Comparison of ENCODE assay signal across 25 cellular contexts in the genomic region with DNA sequence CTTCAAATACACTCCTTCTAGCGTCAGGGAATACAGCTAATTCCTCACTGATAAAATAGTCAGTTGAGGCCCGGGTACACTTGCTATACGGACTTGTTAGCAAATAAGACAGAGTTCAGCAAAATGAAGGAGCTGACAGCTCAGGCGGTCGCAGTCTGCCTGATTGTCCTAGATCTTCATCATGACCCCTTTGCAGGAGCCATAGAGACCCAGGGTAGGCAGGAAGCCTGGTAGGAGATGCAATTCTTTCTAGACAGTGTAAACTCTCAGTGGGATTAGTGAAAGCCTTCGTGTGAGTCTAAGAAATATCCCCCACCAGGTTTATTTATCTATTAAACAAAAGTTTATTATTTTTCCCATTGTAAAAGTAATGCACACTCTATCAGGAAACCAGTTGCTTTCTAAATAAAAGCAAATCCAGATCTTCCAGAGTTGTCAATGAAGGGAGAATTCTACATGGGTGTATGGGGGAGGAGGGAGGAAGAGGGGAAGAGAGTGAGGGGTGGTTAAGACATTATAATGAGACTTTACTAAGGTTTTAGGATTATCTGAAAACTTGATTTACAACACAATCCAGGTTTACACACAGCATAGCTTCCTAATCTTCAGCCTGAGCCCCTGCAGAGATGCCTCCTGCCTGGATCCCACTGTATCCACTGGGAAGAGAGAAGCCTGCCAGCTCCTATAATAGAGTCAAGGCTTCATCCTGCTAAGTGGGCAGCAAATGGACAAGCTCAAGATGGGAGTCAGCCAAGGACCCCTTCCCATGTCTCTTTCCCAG.
"Had no signal": no experiment of that assay in that cellular context is flagged by ENCODE, and none has a peak within 500 bp of the region (broad histone marks: within the 10 kb centered on the region; RNA-seq: fewer than 3 reads in every experiment).

No MANE protein-coding gene starts in this region.

- H3K27ac Mint-ChIP-seq: activated B cell treated with CpG ODN at 0.5 μM for 24 hours; activated CD4-positive, alpha-beta T cell treated with anti-CD3 and anti-CD28 coated beads for 36 hours; activated naive CD8-positive, alpha-beta T cell; activated T-cell treated with anti-CD3 and anti-CD28 coated beads, Interleukin-2, amount 50 U/mL, for 24 hours; activated T-helper 17 cell treated with anti-CD3 and anti-CD28 coated beads, Interleukin-2, amount 50 U/mL, for 72 hours; nephron; T-cell; T-helper 2 cell treated with Interferon-gamma antibody and Interleukin-4, amounts not matched to agents 5 μg/mL and 100 μg/mL, for 36 hours had no signal

- H3K36me3 Mint-ChIP-seq: activated naive CD8-positive, alpha-beta T cell; T-cell had no signal

- H3K27me3 Mint-ChIP-seq: activated CD4-positive, alpha-beta T cell treated with anti-CD3 and anti-CD28 coated beads for 36 hours; activated naive CD8-positive, alpha-beta T cell; activated T-cell treated with anti-CD3 and anti-CD28 coated beads, Interleukin-2, amount 50 U/mL, for 24 hours had no signal

- H3K4me1 Mint-ChIP-seq: activated B cell treated with CpG ODN at 0.5 μM for 24 hours; activated CD4-positive, alpha-beta T cell treated with anti-CD3 and anti-CD28 coated beads for 36 hours; nephron had no signal

- ATAC-seq: activated CD4-positive, alpha-beta T cell treated with anti-CD3 and anti-CD28 coated beads for 36 hours; activated T-helper 17 cell treated with anti-CD3 and anti-CD28 coated beads, Interleukin-2, amount 50 U/mL, for 72 hours; left ventricle myocardium superior; pancreas; psoas muscle; right cardiac atrium; T-cell had no signal

- DNase-seq: activated B cell treated with CpG ODN at 0.5 μM for 24 hours; activated CD4-positive, alpha-beta T cell treated with anti-CD3 and anti-CD28 coated beads for 36 hours; activated CD4-positive, alpha-beta T cell treated with anti-CD3 and anti-CD28 coated beads, Interleukin-2, amount 50 U/mL, for 4 hours; activated CD8-positive, alpha-beta memory T cell treated with anti-CD3 and anti-CD28 coated beads for 24 hours; activated CD8-positive, alpha-beta memory T cell treated with anti-CD3 and anti-CD28 coated beads, Interleukin-2, amount 50 U/mL, for 4 hours; activated naive CD4-positive, alpha-beta T cell; activated T-cell treated with anti-CD3 and anti-CD28 coated beads, Interleukin-2, amount 50 U/mL, for 24 hours; adrenal gland; central memory CD4-positive, alpha-beta T cell; effector memory CD4-positive, alpha-beta T cell; esophagus squamous epithelium; left ventricle myocardium superior; pancreas; psoas muscle; right cardiac atrium; stimulated activated CD4-positive, alpha-beta T cell treated with anti-CD3 and anti-CD28 coated beads, Interleukin-1b, Interleukin-23, amount 100 ng/mL, for 48 hours; T-cell; transverse colon; uterus had no signal

- H3K27me3 ChIP-seq: adrenal gland, ascending aorta, brain microvascular endothelial cell, esophagus squamous epithelium, pancreas, transverse colon, uterus had no signal

- H3K4me3 Mint-ChIP-seq: activated B cell treated with CpG ODN at 0.5 μM for 24 hours; activated CD4-positive, alpha-beta T cell treated with anti-CD3 and anti-CD28 coated beads for 36 hours; activated naive CD8-positive, alpha-beta T cell; activated T-cell treated with anti-CD3 and anti-CD28 coated beads, Interleukin-2, amount 50 U/mL, for 24 hours; activated T-helper 17 cell treated with anti-CD3 and anti-CD28 coated beads, Interleukin-2, amount 50 U/mL, for 72 hours; nephron; T-cell; T-helper 2 cell treated with Interferon-gamma antibody and Interleukin-4, amounts not matched to agents 5 μg/mL and 100 μg/mL, for 36 hours had no signal

- H3K9me3 Mint-ChIP-seq: activated B cell treated with CpG ODN at 0.5 μM for 24 hours; activated T-cell treated with anti-CD3 and anti-CD28 coated beads, Interleukin-2, amount 50 U/mL, for 24 hours; activated T-helper 17 cell treated with anti-CD3 and anti-CD28 coated beads, Interleukin-2, amount 50 U/mL, for 72 hours; nephron; T-cell; T-helper 2 cell treated with Interferon-gamma antibody and Interleukin-4, amounts not matched to agents 5 μg/mL and 100 μg/mL, for 36 hours had no signal

- H3K36me3 ChIP-seq: adrenal gland, ascending aorta, brain microvascular endothelial cell, esophagus squamous epithelium, pancreas, transverse colon, uterus had no signal

- H3K4me3 ChIP-seq: adrenal gland, ascending aorta, esophagus squamous epithelium, pancreas, psoas muscle, transverse colon, uterus had no signal
